ENCODE assay signal across 12 cellular contexts in genomic region chr5:175202461-175203065, GRCh38.
DNase-seq lines count a peak whose midpoint lies in the region; ATAC-seq and TF ChIP-seq lines count a peak whose summit lies in the region.
"Had no signal": no experiment of that assay in that cellular context is flagged by ENCODE, and none has a peak within 500 bp of the region (broad histone marks: within the 10 kb centered on the region; RNA-seq: fewer than 3 reads in every experiment).

No MANE protein-coding gene starts in this region.

- H3T11ph ChIP-seq in H9 (ENCODE audit: low read length) = no peak overlapping the region

- H3K9me3 ChIP-seq in RWPE2 (ENCODE audit: severe bottlenecking) (no peaks in the 10 kb centered on the region), H9 (ENCODE audit: control insufficient read depth, low read depth, low read length) (no peaks in the 10 kb centered on the region), tibial artery (no peaks in the 10 kb centered on the region)

- intact Hi-C loops in tibial artery (cut with DNase I; ENCODE audit: low total_unique reads) = no loop called here

- H3K27me3 ChIP-seq in RWPE2 (ENCODE audit: insufficient read depth, poor library complexity, severe bottlenecking) = no peaks in the 10 kb centered on the region
- no peaks in the 10 kb centered on the region for H3K27me3 ChIP-seq in H9 (ENCODE audit: insufficient read depth, low read length)
- H3K27me3 ChIP-seq in tibial artery = no peaks in the 10 kb centered on the region

- no peak overlapping the region for H3K14ac ChIP-seq in H9 (ENCODE audit: insufficient read depth, low read length)

- no peaks in the 10 kb centered on the region for H3K9me3 Mint-ChIP-seq in H9
- H3K9me3 Mint-ChIP-seq: neural crest cell had no signal

- DNase-seq in DMS 273 treated with DMSO at 0.1 percent for 48 hours (lab: John Stamatoyannopoulos, UW) (peak; percentile 83), LHCN-M2 (ENCODE audit: low read depth) (peak; percentile 5), RWPE2 (ENCODE audit: low spot score) (no peak), islet precursor cell (peak; percentile 71), H9 (no peak), AML-193 (lab: John Stamatoyannopoulos, UW) (no peak), tibial artery (no peak)
- DNase-seq: activated CD4-positive, alpha-beta T cell treated with anti-CD3 and anti-CD28 coated beads, Interleukin-2, amount 50 U/mL, for 4 hours; activated gamma-delta T cell treated with Interleukin-2 at 50 U/mL for 16 hours; stimulated activated CD4-positive, alpha-beta T cell treated with anti-CD3 and anti-CD28 coated beads, Interleukin-12 subunit alpha, Interleukin-12 subunit beta, amount 100 ng/mL, for 4 hours had no signal

- no CpG with 5 or more reads among the region's 4 CpGs for WGBS in H9 (ENCODE audit: extremely low coverage, insufficient read length, low lambda C conversion rate)

- TF ChIP-seq CTCF in RWPE2 (IDR thresholded peaks at IDR 0.05; ENCODE audit: poor library complexity, severe bottlenecking) (no peak), H9 (conservative IDR thresholded peaks at IDR 0.05) (no peak), tibial artery (IDR thresholded peaks at IDR 0.05) (no peak)

- no peak overlapping the region for H3K4me3 Mint-ChIP-seq in H9
- H3K4me3 Mint-ChIP-seq: neural crest cell had no signal

- H3K4me3 ChIP-seq in RWPE2 (ENCODE audit: severe bottlenecking) (no peak overlapping the region), tibial artery (no peak overlapping the region)

- H3K36me3 Mint-ChIP-seq in H9 (ENCODE audit: insufficient read depth in 1 of 3, low read depth in 3 of 3) = no peaks in the 10 kb centered on the region

- no peaks in the 10 kb centered on the region; the same call in 1 of the 2 replicates for H3K79me2 ChIP-seq in H9 (ENCODE audit: insufficient read depth, low read length)

- no peak overlapping the region for H2BK15ac ChIP-seq in H9 (ENCODE audit: low read depth, low read length)

- H4K8ac ChIP-seq in H9 (replicated peaks; ENCODE audit: insufficient read length, low read depth, low read length) = no peak overlapping the region

- no peak overlapping the region for H3K9ac ChIP-seq in H9 (ENCODE audit: extremely low read depth, insufficient read length, low read length)

- no peak overlapping the region for H3K27ac ChIP-seq in RWPE2 (ENCODE audit: poor library complexity, severe bottlenecking)
- no peak overlapping the region for H3K27ac ChIP-seq in H9 (ENCODE audit: insufficient read length, low read depth, low read length)
- H3K27ac ChIP-seq in tibial artery = no peak overlapping the region

- no peaks in the 10 kb centered on the region for H3K36me3 ChIP-seq in RWPE2 (ENCODE audit: low read depth)
- no peaks in the 10 kb centered on the region for H3K36me3 ChIP-seq in tibial artery

- H2BK12ac ChIP-seq in H9 (ENCODE audit: insufficient read length, low read depth, low read length) = no peak overlapping the region

- no peak overlapping the region for H3K4ac ChIP-seq in H9 (ENCODE audit: low read depth, low read length)

- H2BK120ac ChIP-seq in H9 (ENCODE audit: low read depth, low read length, poor library complexity, severe bottlenecking) = no peak overlapping the region

- no peaks in the 10 kb centered on the region for H3K79me1 ChIP-seq in H9 (ENCODE audit: insufficient read depth, low read depth, low read length, poor library complexity, severe bottlenecking)

- no peak overlapping the region for H3K56ac ChIP-seq in H9 (ENCODE audit: insufficient read length, low read depth, low read length)

- H3K4me1 ChIP-seq in RWPE2 (ENCODE audit: insufficient read depth, poor library complexity, severe bottlenecking) (no peaks in the 10 kb centered on the region), H9 (ENCODE audit: insufficient read depth, low read length) (no peaks in the 10 kb centered on the region), tibial artery (peaks cover 0 to 20% (median 5%) of the 10 kb centered on the region in 4 donors)

- peaks cover 1 to 6% of the 10 kb centered on the region in 2 experiments for H3K4me1 Mint-ChIP-seq in H9
- H3K4me1 Mint-ChIP-seq: neural crest cell had no signal

- no peaks in the 10 kb centered on the region for H3K23me2 ChIP-seq in H9 (ENCODE audit: insufficient read length, low read depth, low read length, poor library complexity, severe bottlenecking)

- H2AK5ac ChIP-seq in H9 (ENCODE audit: insufficient read length, low read length) = no peak overlapping the region

- no peak overlapping the region for H2BK20ac ChIP-seq in H9 (ENCODE audit: low read depth, low read length, poor library complexity, severe bottlenecking)

- no peak overlapping the region for H2AFZ ChIP-seq in H9 (ENCODE audit: low read length)

- no peak overlapping the region for H4K5ac ChIP-seq in H9 (ENCODE audit: insufficient read length, low read depth, low read length)

- H4K20me1 ChIP-seq in H9 (ENCODE audit: control insufficient read depth, insufficient read depth, insufficient read length) = no peaks in the 10 kb centered on the region

- H3K18ac ChIP-seq in H9 (ENCODE audit: insufficient read length, low read depth, low read length) = no peak overlapping the region

- H3K27ac Mint-ChIP-seq in H9 = no peak overlapping the region; a peak in 1 of 7 replicates

- peak; percentile 95 for ATAC-seq in RWPE2 (ENCODE audit: low read depth)
- no peak for ATAC-seq in HG02973 (IDR thresholded peaks at IDR 0.05; ENCODE audit: unreplicated experiment)

- H3K23ac ChIP-seq in H9 (ENCODE audit: insufficient read length, low read depth, low read length) = no peak overlapping the region

- peaks cover 2% of the 10 kb centered on the region for H3K27me3 Mint-ChIP-seq in H9 (ENCODE audit: low read depth)

- H2BK5ac ChIP-seq in H9 (ENCODE audit: insufficient read length, low read length) = no peak overlapping the region

- no peak overlapping the region for H4K91ac ChIP-seq in H9 (ENCODE audit: insufficient read length, low read depth, low read length)

- no peak overlapping the region for H3K4me2 ChIP-seq in H9 (ENCODE audit: insufficient read depth, insufficient read length, low read length)

Comparison
In these comparisons a context has a peak if more than half of its experiments do, and no peak if none do; other contexts are left out.
1. DNase-seq: peak in DMS 273 treated with DMSO at 0.1 percent for 48 hours (single experiment), LHCN-M2 (single experiment) and islet precursor cell (single experiment); none in RWPE2 (single experiment), H9 (single experiment), AML-193 (0 of 2) and tibial artery (0 of 2).